In genomic region chr6:42720739-42721138, GRCh38 we compare ENCODE assay signal across 1 cellular context.
A peak's percentile ranks its signal among the peaks of the same experiment; 100 is the strongest.
TF ChIP-seq lines count a peak whose summit lies in the region.

No MANE protein-coding gene starts in this region.

TF ChIP-seq in endothelial cell of umbilical vein, 7 proteins besides CTCF, POLR2A, EP300 and RAD21:
- TF ChIP-seq MYC (IDR thresholded peaks at IDR 0.05; ENCODE audit: low read depth, low read length) (no peak), EZH2 (IDR thresholded peaks at IDR 0.05; ENCODE audit: borderline replicate concordance, low read depth, low read length, severe bottlenecking) (no peak), MAX (IDR thresholded peaks at IDR 0.05; ENCODE audit: insufficient read depth, insufficient read length) (no peak), JUN (IDR thresholded peaks at IDR 0.05; ENCODE audit: borderline replicate concordance, insufficient read depth, insufficient read length, low read depth) (no peak), POLR2AphosphoS5 (IDR thresholded peaks at IDR 0.05; ENCODE audit: insufficient read depth, low read depth, low read length) (no peak), FOS (IDR thresholded peaks at IDR 0.05; ENCODE audit: borderline replicate concordance, insufficient read depth, low read length) (peak; percentile 35), GATA2 (IDR thresholded peaks at IDR 0.05; ENCODE audit: insufficient read depth, insufficient read length, low read depth, low read length) (peak; percentile 12)
